In genomic region chr17:81106716-81107115, GRCh38 we compare ENCODE assay signal across 26 cellular contexts. TPM values are rescaled to one million over a fixed set of nuclear protein-coding genes. Genes with fewer than 3 reads are reported as not detected.
"Had no signal": no experiment of that assay in that cellular context is flagged by ENCODE, and none has a peak within 500 bp of the region (broad histone marks: within the 10 kb centered on the region; RNA-seq: fewer than 3 reads in every experiment).

No MANE protein-coding gene starts in this region.

- ATAC-seq: Panc1, PC-3, Right ventricle myocardium inferior, SK-N-SH treated with all-trans-retinoic acid at 6 μM for 48 hours had no signal

- H3K9me3 ChIP-seq: MG63, SJCRH30 had no signal

- DNase-seq: Karpas-422, KG1, MG63, NCI-H1092, NCI-H1105 treated with DMSO at 0.1 percent for 48 hours, NCI-H1417 treated with DMSO at 0.1 percent for 48 hours, NCI-H146, NCI-H1694 treated with DMSO at 0.1 percent for 48 hours, NCI-H1930, NCI-H2081, NCI-H2107, NCI-H226, NCI-H446, NCI-H510A, NCI-H524 treated with DMSO at 0.1 percent for 48 hours, NCI-H69, NCI-H774, PC-3, SHP77 treated with DMSO at 0.1 percent for 48 hours, SJCRH30, T-helper 1 cell had no signal

- H3K27ac ChIP-seq: SJCRH30 had no signal

- H3K36me3 ChIP-seq: MG63, SJCRH30 had no signal

- H3K27me3 ChIP-seq: MG63, SJCRH30 had no signal

- H3K4me3 ChIP-seq: MG63, SJCRH30 had no signal

RNA-seq across cellular contexts. Expression of gene PVALEF, which starts 58.6 kb away (rescaled TPM):
- total RNA-seq: HT-29, OCI-LY7, PC-3, Right ventricle myocardium inferior had no signal
